ENCODE assay signal across 8 cellular contexts in the genomic region with DNA sequence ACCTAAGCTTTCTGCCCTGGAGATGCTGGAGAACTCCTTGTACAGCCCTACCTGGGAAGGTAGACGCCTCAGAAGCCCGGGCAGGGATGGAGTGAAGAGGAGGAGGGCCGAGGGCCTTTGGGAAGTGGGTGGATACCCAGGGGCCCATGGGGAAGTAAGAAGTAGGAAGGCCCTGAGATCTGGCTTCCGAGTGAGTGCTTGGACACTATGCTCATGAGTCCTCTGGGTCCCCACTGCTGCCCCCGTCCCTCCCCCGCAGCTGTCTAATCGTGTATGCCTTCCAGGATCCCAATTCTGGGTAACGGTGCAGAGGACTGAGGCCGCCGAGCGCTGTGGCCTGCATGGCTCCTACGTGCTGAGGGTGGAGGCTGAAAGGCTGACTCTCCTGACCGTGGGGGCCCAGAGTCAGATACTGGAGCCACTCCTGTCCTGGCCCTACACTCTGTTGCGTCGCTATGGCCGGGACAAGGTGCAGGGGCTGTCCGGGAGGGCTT. TPM values are rescaled to one million over a fixed set of nuclear protein-coding genes. Genes with fewer than 3 reads are reported as not detected.
A peak's percentile ranks its signal among the peaks of the same experiment; 100 is the strongest.
DNase-seq lines count a peak whose midpoint lies in the region; ATAC-seq and TF ChIP-seq lines count a peak whose summit lies in the region.

No MANE protein-coding gene starts in this region.

- H4K5ac ChIP-seq in IMR-90 (ENCODE audit: low read depth, low read length): no peak overlapping the region

- WGBS in IMR-90 (ENCODE audit: extremely low coverage in 2 of 2, insufficient read length in 1 of 2), 2 experiments: 63% methylated on average over 8 of the region's 17 CpGs; no CpG with 5 or more reads in 1 of the 2 experiments

- peaks cover 8 to 55% of the 10 kb centered on the region in 2 experiments for H3K79me1 ChIP-seq in IMR-90 (ENCODE audit: low read depth in 1 of 2, low read length in 2 of 2)

- DNase-seq in AG04450 (ENCODE audit: low read depth, low spot score) (no peak), IMR-90 (no peak), naive B cell (no peak), G401 (ENCODE audit: low spot score) (no peak), DMS53 (lab: John Stamatoyannopoulos, UW) (no peak), putamen (ENCODE audit: low spot score) (no peak)

- peak overlapping the region; percentile 92 for H2AK9ac ChIP-seq in IMR-90 (replicated peaks; ENCODE audit: low read depth, low read length, poor library complexity)

- H3K23ac ChIP-seq in IMR-90 (ENCODE audit: low read depth, low read length): peak overlapping the region; percentile 7; the same call in 1 of the 2 replicates

- no peak overlapping the region for H3K18ac ChIP-seq in IMR-90 (ENCODE audit: low read depth, low read length)

- intact Hi-C loops in IMR-90 (cut with micrococcal nuclease): loop anchor here (2.0 kb wide), 1 partner anchor 49 kb away; a partner anchor contains a TSS

- in situ Hi-C loops in IMR-90 (cut with MboI; ENCODE audit: low sequenced_read_pairs): no loop called here
- in situ Hi-C loops in G401 (cut with HindIII; ENCODE audit: low sequenced_read_pairs): no loop called here

- no peaks in the 10 kb centered on the region for H3K27me3 ChIP-seq in AG04450 (ENCODE audit: control insufficient read depth, insufficient read depth, low read length)
- no peaks in the 10 kb centered on the region for H3K27me3 ChIP-seq in IMR-90 (ENCODE audit: control insufficient read depth, insufficient read depth, low read length)
- no peaks in the 10 kb centered on the region for H3K27me3 ChIP-seq in duodenal mucosa (ENCODE audit: control insufficient read depth in 1 of 2, insufficient read depth in 2 of 2, low read length in 2 of 2)

- no peak for TF ChIP-seq CTCF in AG04450 (IDR thresholded peaks at IDR 0.05; ENCODE audit: low read depth, low read length)
- no peak for TF ChIP-seq CTCF in IMR-90 (conservative IDR thresholded peaks at IDR 0.05; ENCODE audit: low read depth, low read length)

- peak overlapping the region; percentile 37 for H2AK5ac ChIP-seq in IMR-90 (ENCODE audit: low read depth, low read length)

- H3K9me3 ChIP-seq in AG04450 (ENCODE audit: control insufficient read depth, insufficient read depth, low read length) (no peaks in the 10 kb centered on the region; the same call in 1 of the 2 replicates), IMR-90 (ENCODE audit: control insufficient read depth, insufficient read depth, low read length) (no peaks in the 10 kb centered on the region), duodenal mucosa (ENCODE audit: control insufficient read depth in 1 of 2, low read length in 2 of 2) (no peaks in the 10 kb centered on the region)

- H3K56ac ChIP-seq in IMR-90 (ENCODE audit: extremely low read depth, insufficient read depth, low read length): no peak overlapping the region

- no peak for TF ChIP-seq RAD21 in IMR-90 (IDR thresholded peaks at IDR 0.05; ENCODE audit: low read length)

- H3K9ac ChIP-seq in IMR-90 (ENCODE audit: low read depth, low read length): peak overlapping the region; percentile 90
- peak overlapping the region; percentile 77 to 96 for H3K9ac ChIP-seq in duodenal mucosa (ENCODE audit: low read depth in 1 of 2, low read length in 2 of 2)

- no peaks in the 10 kb centered on the region for H3K36me3 Mint-ChIP-seq in naive B cell

- no peak overlapping the region for H4K91ac ChIP-seq in IMR-90 (ENCODE audit: insufficient read depth, low read depth, low read length)

- H3K9me1 ChIP-seq in IMR-90 (ENCODE audit: insufficient read depth, low read length): 0 out of 2 replicates have a peak, but pooled peaks cover 17% of the 10 kb centered on the region

- H3K4me1 ChIP-seq in IMR-90 (ENCODE audit: control insufficient read depth, insufficient read depth, low read length) (peaks cover 15% of the 10 kb centered on the region), duodenal mucosa (ENCODE audit: control insufficient read depth in 1 of 2, insufficient read depth in 2 of 2, low read length in 2 of 2) (peaks cover 20 to 26% of the 10 kb centered on the region in 2 donors)

- H3K36me3 ChIP-seq in IMR-90 (ENCODE audit: control insufficient read depth, insufficient read depth, low read length) (peaks cover 19% of the 10 kb centered on the region), duodenal mucosa (ENCODE audit: control insufficient read depth in 1 of 2, insufficient read depth in 2 of 2, low read length in 2 of 2) (peaks cover 4 to 7% of the 10 kb centered on the region in 2 donors)

- H3K4ac ChIP-seq in IMR-90 (ENCODE audit: low read depth, low read length): no peak overlapping the region

- H2BK20ac ChIP-seq in IMR-90 (ENCODE audit: low read depth, low read length): no peak overlapping the region

- BruUV-seq in IMR-90 (replicated peaks; lab: Mats Ljungman, UMichigan): no TSS peak

- dilution Hi-C loops in IMR-90 (cut with HindIII; ENCODE audit: low sequenced_read_pairs, unreplicated experiment): no loop called here

- H3K27ac ChIP-seq in AG04450 (ENCODE audit: low read depth, low read length) (no peak overlapping the region), IMR-90 (ENCODE audit: insufficient read depth, low read length) (peak overlapping the region; percentile 78; the same call in 1 of the 2 replicates), duodenal mucosa (ENCODE audit: low read depth, low read length) (no peak overlapping the region)

- peaks cover 29 to 38% (median 35%) of the 10 kb centered on the region in 3 donors for H3K4me1 Mint-ChIP-seq in naive B cell

- peak overlapping the region; percentile 87 to 98 (median 94) for H3K4me3 Mint-ChIP-seq in naive B cell

- ATAC-seq in IMR-90 (ENCODE audit: low read depth): no peak
- no peak for ATAC-seq in naive B cell (ENCODE audit: low read depth in 2 of 2)
- no peak for ATAC-seq in GM21737 (IDR thresholded peaks at IDR 0.05; ENCODE audit: unreplicated experiment)

- H2BK5ac ChIP-seq in IMR-90 (ENCODE audit: low read depth, low read length, poor library complexity, severe bottlenecking): no peak overlapping the region

- H3K9me3 Mint-ChIP-seq in naive B cell: no peaks in the 10 kb centered on the region

- TF ChIP-seq POLR2A in IMR-90 (IDR thresholded peaks at IDR 0.05; ENCODE audit: low read depth, low read length): no peak

- peak overlapping the region; percentile 93 for H3K14ac ChIP-seq in IMR-90 (replicated peaks; ENCODE audit: low read depth, low read length)

- H4K20me1 ChIP-seq in IMR-90 (ENCODE audit: insufficient read depth, low read length): no peaks in the 10 kb centered on the region; the same call in 1 of the 2 replicates

- H3K4me2 ChIP-seq in IMR-90 (ENCODE audit: low read depth, low read length): peak overlapping the region; percentile 88

- no peak overlapping the region for H2BK120ac ChIP-seq in IMR-90 (ENCODE audit: low read depth, low read length)

- CTCF ChIA-PET in AG04450 (lab: Charles Lee) (no interaction called here), IMR-90 (lab: Yijun Ruan, JAX) (no interaction called here)

- peak overlapping the region; percentile 95 for H2AFZ ChIP-seq in IMR-90 (replicated peaks; ENCODE audit: low read length, poor library complexity)

- H3K27me3 Mint-ChIP-seq in naive B cell: peaks cover 0 to 9% (median 7%) of the 10 kb centered on the region in 3 donors

- H4K8ac ChIP-seq in IMR-90 (ENCODE audit: low read depth in 2 of 2, low read length in 2 of 2): peak overlapping the region in 1 of 2 experiments; percentile 50; a peak in 2 of 4 replicates

- H3K4me3 ChIP-seq in AG04450 (ENCODE audit: low read depth, low read length) (peak overlapping the region; percentile 97), IMR-90 (ENCODE audit: insufficient read depth, low read depth, low read length) (peak overlapping the region; percentile 78), duodenal mucosa (ENCODE audit: low read depth in 1 of 2, low read length in 2 of 2) (peak overlapping the region; percentile 94 to 97)

- POLR2A ChIA-PET in AG04450 (lab: Yijun Ruan, JAX) (interaction anchor here (0.9 to 1.0 kb wide), 2 partner anchors 11 to 23 kb away, joined by 3 to 7 read pairs; no protein-coding TSS in a partner anchor), IMR-90 (lab: Charles Lee; ENCODE audit: unreplicated experiment) (no interaction called here)

- no peak overlapping the region for H2BK15ac ChIP-seq in IMR-90 (ENCODE audit: low read depth, low read length)

- H3K27ac Mint-ChIP-seq in naive B cell: peak overlapping the region; percentile 27 to 95 (median 82)

RNA-seq across cellular contexts. Expression of a gene that starts 1.1 kb away (rescaled TPM):
- polyA plus RNA-seq in AG04450 (2011; rRNA removed) (16.8 and 24.4 TPM in 2 replicates), IMR-90 (2012; rRNA removed) (17.5 and 17.6 TPM in 2 replicates), naive B cell (ENCODE audit: low read depth in 6 of 6) (10 to 100 TPM; 21.2 to 44.1 (median 34.3) TPM)
- 20.9 and 31.4 TPM in 2 replicates for polyA minus RNA-seq in AG04450 (2011; rRNA and poly(A)+ RNA removed)
- total RNA-seq in IMR-90 (2012; rRNA removed): 12.2 and 15.4 TPM in 2 replicates
- 22.6 and 23.7 TPM in 2 replicates for polyA plus RNA-seq in IMR-90 (2012; cell fraction: cytosol; rRNA removed)
- 13.0 and 33.0 TPM in 2 replicates for polyA plus RNA-seq in IMR-90 (2012; cell fraction: nucleus; rRNA removed; ENCODE audit: low replicate concordance)
- 28.7 and 41.5 TPM in 2 replicates for total RNA-seq in G401 (2014; rRNA removed; shearing (Covaris generic))

RNA-seq across cellular contexts. Expression of a gene that starts 1.9 kb away (rescaled TPM):
- polyA plus RNA-seq in AG04450 (2011; rRNA removed): 41.1 and 46.2 TPM in 2 replicates
- polyA minus RNA-seq in AG04450 (2011; rRNA and poly(A)+ RNA removed): 31.0 and 43.9 TPM in 2 replicates
- total RNA-seq in IMR-90 (2012; rRNA removed): 14.2 and 17.9 TPM in 2 replicates
- polyA plus RNA-seq in IMR-90 (2012; rRNA removed): 21.8 and 23.4 TPM in 2 replicates
- polyA plus RNA-seq in IMR-90 (2012; cell fraction: cytosol; rRNA removed): 11.7 and 22.0 TPM in 2 replicates
- polyA plus RNA-seq in IMR-90 (2012; cell fraction: nucleus; rRNA removed; ENCODE audit: low replicate concordance): 63.1 and 92.0 TPM in 2 replicates
- polyA plus RNA-seq in naive B cell (ENCODE audit: low read depth in 6 of 6): under 1 TPM in 2 of 6 donors, not detected in 4; 0.25 to 0.29 TPM
- 11.4 and 14.4 TPM in 2 replicates for total RNA-seq in G401 (2014; rRNA removed; shearing (Covaris generic))

RNA-seq across cellular contexts. Expression of a gene that starts 25.9 kb away (rescaled TPM):
- 20.2 and 22.4 TPM in 2 replicates for polyA plus RNA-seq in AG04450 (2011; rRNA removed)
- 20.1 and 27.3 TPM in 2 replicates for polyA minus RNA-seq in AG04450 (2011; rRNA and poly(A)+ RNA removed)
- 28.1 and 34.2 TPM in 2 replicates for total RNA-seq in IMR-90 (2012; rRNA removed)
- 23.6 and 25.9 TPM in 2 replicates for polyA plus RNA-seq in IMR-90 (2012; rRNA removed)
- 20.8 and 34.6 TPM in 2 replicates for polyA plus RNA-seq in IMR-90 (2012; cell fraction: cytosol; rRNA removed)
- 34.6 and 46.8 TPM in 2 replicates for polyA plus RNA-seq in IMR-90 (2012; cell fraction: nucleus; rRNA removed; ENCODE audit: low replicate concordance)
- 10 to 100 TPM; 33.0 to 52.0 (median 44.7) TPM for polyA plus RNA-seq in naive B cell (ENCODE audit: low read depth in 6 of 6)
- 62.1 and 62.8 TPM in 2 replicates for total RNA-seq in G401 (2014; rRNA removed; shearing (Covaris generic))

RNA-seq across cellular contexts. Expression of a gene that starts 26.2 kb away (rescaled TPM):
- 51.9 and 64.4 TPM in 2 replicates for polyA plus RNA-seq in AG04450 (2011; rRNA removed)
- 46.1 and 58.0 TPM in 2 replicates for polyA minus RNA-seq in AG04450 (2011; rRNA and poly(A)+ RNA removed)
- total RNA-seq in IMR-90 (2012; rRNA removed): 45.8 and 47.5 TPM in 2 replicates
- polyA plus RNA-seq in IMR-90 (2012; rRNA removed): 100.0 and 104 TPM in 2 replicates
- polyA plus RNA-seq in IMR-90 (2012; cell fraction: cytosol; rRNA removed): 117 and 126 TPM in 2 replicates
- polyA plus RNA-seq in IMR-90 (2012; cell fraction: nucleus; rRNA removed; ENCODE audit: low replicate concordance): 518 and 729 TPM in 2 replicates
- polyA plus RNA-seq in naive B cell (ENCODE audit: low read depth in 6 of 6): 100 to 1,000 TPM in 3 of 6 donors, 10 to 100 TPM in 3; 83.3 to 155 (median 99.9) TPM
- total RNA-seq in G401 (2014; rRNA removed; shearing (Covaris generic)): 120 and 137 TPM in 2 replicates

RNA-seq across cellular contexts. Expression of a gene that starts 29.6 kb away (rescaled TPM):
- polyA plus RNA-seq in AG04450 (2011; rRNA removed) (0.02 TPM in 1 of 2 replicates, not detected in the other), IMR-90 (2012; rRNA removed) (0.07 and 0.14 TPM in 2 replicates), naive B cell (ENCODE audit: low read depth in 6 of 6) (not detected)
- 0.18 TPM in 1 of 2 replicates, not detected in the other for polyA minus RNA-seq in AG04450 (2011; rRNA and poly(A)+ RNA removed)
- total RNA-seq in IMR-90 (2012; rRNA removed): not detected in 2 replicates
- polyA plus RNA-seq in IMR-90 (2012; cell fraction: cytosol; rRNA removed): 0.08 and 0.09 TPM in 2 replicates
- polyA plus RNA-seq in IMR-90 (2012; cell fraction: nucleus; rRNA removed; ENCODE audit: low replicate concordance): 0.72 TPM in 2 replicates
- total RNA-seq in G401 (2014; rRNA removed; shearing (Covaris generic)): 0.81 TPM in 1 of 2 replicates, not detected in the other

Comparison
In these comparisons a context has a peak if more than half of its experiments do, and no peak if none do; other contexts are left out.
1. RNA of a gene that starts 1.9 kb away (polyA plus RNA-seq): 41.1 to 46.2 TPM in AG04450 and 11.7 to 92.0 TPM in IMR-90; 0.25 to 0.29 TPM in naive B cell; every median in the first group is over 4 times any median in the second.
2. Peak in every context shown above with its lines, with median percentiles within 50 percentile points of each other: H3K4me3 ChIP-seq.